ENCODE assay signal across 8 cellular contexts in genomic region chr1:234963180-234963903, GRCh38.
A peak's percentile ranks its signal among the peaks of the same experiment; 100 is the strongest.
DNase-seq lines count a peak whose midpoint lies in the region; ATAC-seq and TF ChIP-seq lines count a peak whose summit lies in the region.

No MANE protein-coding gene starts in this region.

- no peaks in the 10 kb centered on the region for H3K27me3 Mint-ChIP-seq in activated CD4-positive, alpha-beta memory T cell treated with anti-CD3 and anti-CD28 coated beads for 36 hours
- no peaks in the 10 kb centered on the region for H3K27me3 Mint-ChIP-seq in naive thymus-derived CD4-positive, alpha-beta T cell
- no peaks in the 10 kb centered on the region for H3K27me3 Mint-ChIP-seq in stimulated activated naive CD8-positive, alpha-beta T cell treated with anti-CD3 and anti-CD28 coated beads, Interleukin-15, Interleukin-2, amounts not matched to agents 100 ng/mL and 50 ng/mL, for 24 hours

- H3K27me3 ChIP-seq in effector memory CD4-positive, alpha-beta T cell (replicated peaks; ENCODE audit: control insufficient read depth, insufficient read depth, low read length, poor library complexity, severe bottlenecking) = no peaks in the 10 kb centered on the region
- no peaks in the 10 kb centered on the region for H3K27me3 ChIP-seq in naive thymus-derived CD4-positive, alpha-beta T cell (ENCODE audit: control insufficient read depth in 2 of 2, insufficient read depth in 2 of 2, low read length in 2 of 2)
- no peaks in the 10 kb centered on the region for H3K27me3 ChIP-seq in BE2C

- peaks cover 12% of the 10 kb centered on the region for H3K36me3 Mint-ChIP-seq in activated CD4-positive, alpha-beta memory T cell treated with anti-CD3 and anti-CD28 coated beads for 36 hours
- peaks cover 0 to 9% (median 0%) of the 10 kb centered on the region in 5 donors for H3K36me3 Mint-ChIP-seq in naive thymus-derived CD4-positive, alpha-beta T cell
- peaks cover 4% of the 10 kb centered on the region for H3K36me3 Mint-ChIP-seq in stimulated activated naive CD8-positive, alpha-beta T cell treated with anti-CD3 and anti-CD28 coated beads, Interleukin-15, Interleukin-2, amounts not matched to agents 100 ng/mL and 50 ng/mL, for 24 hours (ENCODE audit: low read depth)

- H3K4me1 ChIP-seq in HEK293 (ENCODE audit: control insufficient read depth, insufficient read depth, low read length) (peaks cover 22% of the 10 kb centered on the region), BE2C (peaks cover 21% of the 10 kb centered on the region)
- peaks cover 57% of the 10 kb centered on the region for H3K4me1 ChIP-seq in effector memory CD4-positive, alpha-beta T cell (ENCODE audit: control insufficient read depth, insufficient read depth, low read length, poor library complexity, severe bottlenecking)
- peaks cover 36 to 55% of the 10 kb centered on the region in 2 donors for H3K4me1 ChIP-seq in naive thymus-derived CD4-positive, alpha-beta T cell (ENCODE audit: control insufficient read depth in 2 of 2, insufficient read depth in 2 of 2, low read length in 2 of 2)

- TF ChIP-seq CTCF in HEK293 (tag by site-specific recombination; IDR thresholded peaks at IDR 0.05) (no peak), BE2C (IDR thresholded peaks at IDR 0.05; ENCODE audit: low read depth, low read length) (no peak)

- peaks cover 67% of the 10 kb centered on the region for H3K4me1 Mint-ChIP-seq in activated CD4-positive, alpha-beta memory T cell treated with anti-CD3 and anti-CD28 coated beads for 36 hours (ENCODE audit: low read depth)
- peaks cover 55 to 75% (median 69%) of the 10 kb centered on the region in 7 donors for H3K4me1 Mint-ChIP-seq in naive thymus-derived CD4-positive, alpha-beta T cell
- peaks cover 71% of the 10 kb centered on the region for H3K4me1 Mint-ChIP-seq in stimulated activated naive CD8-positive, alpha-beta T cell treated with anti-CD3 and anti-CD28 coated beads, Interleukin-15, Interleukin-2, amounts not matched to agents 100 ng/mL and 50 ng/mL, for 24 hours (ENCODE audit: low read depth)

- POLR2A ChIA-PET in HEK293 (lab: Yijun Ruan, JAX) = interaction anchor here (1.0 kb wide), 1 partner anchor 12 kb away, joined by 3 read pairs; no protein-coding TSS in a partner anchor
- POLR2A ChIA-PET in activated CD4-positive, alpha-beta memory T cell treated with anti-CD3 and anti-CD28 coated beads for 36 hours (lab: Charles Lee) = interaction anchor here (0.8 to 4.0 kb wide), 22 partner anchors 7 to 468 kb away, joined by 3 to 36 read pairs (median 5); partner anchors contain the start of gene IRF2BP2
- POLR2A ChIA-PET in naive thymus-derived CD4-positive, alpha-beta T cell (lab: Charles Lee) = interaction anchor here (0.7 to 4.3 kb wide), 5 partner anchors 12 to 352 kb away, joined by 3 to 22 read pairs (median 5); no protein-coding TSS in a partner anchor

- CTCF ChIA-PET in HEK293 (lab: Yijun Ruan, JAX) = interaction anchor here (0.6 to 0.7 kb wide), 2 partner anchors 11 to 48 kb away, joined by 3 read pairs; no protein-coding TSS in a partner anchor
- CTCF ChIA-PET in activated CD4-positive, alpha-beta memory T cell treated with anti-CD3 and anti-CD28 coated beads for 36 hours (lab: Charles Lee) = interaction anchor here (0.9 to 1.5 kb wide), 14 partner anchors 9 to 465 kb away, joined by 3 to 6 read pairs (median 4); no protein-coding TSS in a partner anchor
- CTCF ChIA-PET in naive thymus-derived CD4-positive, alpha-beta T cell (lab: Charles Lee) = interaction anchor here (0.5 to 1.1 kb wide), 2 partner anchors 61 to 361 kb away, joined by 3 read pairs; no protein-coding TSS in a partner anchor

- peak; percentile 94 for DNase-seq in GDM1 (lab: John Stamatoyannopoulos, UW)
- DNase-seq in MV-4-11 (lab: John Stamatoyannopoulos, UW) = peak; percentile 100
- DNase-seq in activated CD4-positive, alpha-beta memory T cell treated with anti-CD3 and anti-CD28 coated beads for 36 hours = peak; percentile 97
- DNase-seq in effector memory CD4-positive, alpha-beta T cell = peak; percentile 80 to 87 (median 84)
- peak; percentile 55 to 90 (median 75) for DNase-seq in naive thymus-derived CD4-positive, alpha-beta T cell
- no peak for DNase-seq in BE2C

- peak; percentile 93 for ATAC-seq in naive thymus-derived CD4-positive, alpha-beta T cell

- H3K9me3 ChIP-seq in HEK293 (ENCODE audit: control insufficient read depth, insufficient read depth, low read depth, low read length) (no peaks in the 10 kb centered on the region), BE2C (no peaks in the 10 kb centered on the region)
- H3K9me3 ChIP-seq in effector memory CD4-positive, alpha-beta T cell (ENCODE audit: control insufficient read depth, low read length) = no peaks in the 10 kb centered on the region
- no peaks in the 10 kb centered on the region for H3K9me3 ChIP-seq in naive thymus-derived CD4-positive, alpha-beta T cell (ENCODE audit: control insufficient read depth in 2 of 3, low read length in 3 of 3)

- intact Hi-C loops in activated CD4-positive, alpha-beta memory T cell treated with anti-CD3 and anti-CD28 coated beads for 36 hours (cut with micrococcal nuclease) = loop anchor here (1.0 to 2.0 kb wide), 15 partner anchors 8 to 463 kb away; no protein-coding TSS in a partner anchor
- intact Hi-C loops in naive thymus-derived CD4-positive, alpha-beta T cell (cut with micrococcal nuclease) = loop anchor here (1.0 to 5.0 kb wide), 14 partner anchors 15 to 365 kb away; no protein-coding TSS in a partner anchor

- peak overlapping the region; percentile 63 for H3K4me3 Mint-ChIP-seq in activated CD4-positive, alpha-beta memory T cell treated with anti-CD3 and anti-CD28 coated beads for 36 hours
- H3K4me3 Mint-ChIP-seq in naive thymus-derived CD4-positive, alpha-beta T cell = peak overlapping the region; percentile 68 to 87 (median 80)
- H3K4me3 Mint-ChIP-seq in stimulated activated naive CD8-positive, alpha-beta T cell treated with anti-CD3 and anti-CD28 coated beads, Interleukin-15, Interleukin-2, amounts not matched to agents 100 ng/mL and 50 ng/mL, for 24 hours = peak overlapping the region; percentile 83

- H3K9me3 Mint-ChIP-seq in activated CD4-positive, alpha-beta memory T cell treated with anti-CD3 and anti-CD28 coated beads for 36 hours = no peaks in the 10 kb centered on the region
- H3K9me3 Mint-ChIP-seq in naive thymus-derived CD4-positive, alpha-beta T cell = peaks cover 0 to 4% (median 0%) of the 10 kb centered on the region in 11 donors
- H3K9me3 Mint-ChIP-seq in stimulated activated naive CD8-positive, alpha-beta T cell treated with anti-CD3 and anti-CD28 coated beads, Interleukin-15, Interleukin-2, amounts not matched to agents 100 ng/mL and 50 ng/mL, for 24 hours = no peaks in the 10 kb centered on the region

- no peak overlapping the region for H3K27ac ChIP-seq in HEK293 (ENCODE audit: extremely low read depth, low read depth, low read length)
- H3K27ac ChIP-seq in effector memory CD4-positive, alpha-beta T cell (ENCODE audit: insufficient read depth, low read length, poor library complexity, severe bottlenecking) = peak overlapping the region; percentile 87
- H3K27ac ChIP-seq in naive thymus-derived CD4-positive, alpha-beta T cell (ENCODE audit: low read depth, low read length) = peak overlapping the region; percentile 79

- H3K27ac Mint-ChIP-seq in activated CD4-positive, alpha-beta memory T cell treated with anti-CD3 and anti-CD28 coated beads for 36 hours = peak overlapping the region; percentile 98
- peak overlapping the region; percentile 88 to 97 (median 93) for H3K27ac Mint-ChIP-seq in naive thymus-derived CD4-positive, alpha-beta T cell
- peak overlapping the region; percentile 95 for H3K27ac Mint-ChIP-seq in stimulated activated naive CD8-positive, alpha-beta T cell treated with anti-CD3 and anti-CD28 coated beads, Interleukin-15, Interleukin-2, amounts not matched to agents 100 ng/mL and 50 ng/mL, for 24 hours

- H3K36me3 ChIP-seq in HEK293 (ENCODE audit: control insufficient read depth in 2 of 2, insufficient read depth in 1 of 2, low read length in 2 of 2) (no peaks in the 10 kb centered on the region), BE2C (no peaks in the 10 kb centered on the region)
- no peaks in the 10 kb centered on the region for H3K36me3 ChIP-seq in effector memory CD4-positive, alpha-beta T cell (ENCODE audit: control insufficient read depth, insufficient read depth, low read length)
- H3K36me3 ChIP-seq in naive thymus-derived CD4-positive, alpha-beta T cell (ENCODE audit: control insufficient read depth in 2 of 3, insufficient read depth in 3 of 3, low read length in 3 of 3) = no peaks in the 10 kb centered on the region

- H3K4me3 ChIP-seq in HEK293 (ENCODE audit: low read depth, low read length) (no peak overlapping the region), BE2C (ENCODE audit: low read depth, low read length) (no peak overlapping the region)
- no peak overlapping the region for H3K4me3 ChIP-seq in effector memory CD4-positive, alpha-beta T cell (ENCODE audit: insufficient read depth, low read depth, low read length, poor library complexity, severe bottlenecking)
- H3K4me3 ChIP-seq in naive thymus-derived CD4-positive, alpha-beta T cell (ENCODE audit: low read length) = peak overlapping the region; percentile 41

TF ChIP-seq in HEK293, 187 proteins besides CTCF, POLR2A, EP300 and RAD21 (continues in another document):
- no peak for TF ChIP-seq HOXD13 (CRISPR knock-in tag; IDR thresholded peaks at IDR 0.05; ENCODE audit: borderline replicate concordance)
- peak; percentile 90 for TF ChIP-seq SCRT2 (tag by site-specific recombination; IDR thresholded peaks at IDR 0.05)
- 0 out of 2 replicates have a peak, but pooled peaks have one; percentile 4 for TF ChIP-seq ZNF660 (tag by site-specific recombination; IDR thresholded peaks at IDR 0.05)
- no peak for TF ChIP-seq ZNF560 (tag by site-specific recombination; IDR thresholded peaks at IDR 0.05; ENCODE audit: borderline replicate concordance)
